In genomic region chr4:126647320-126647719, GRCh38 we compare ENCODE assay signal across 34 cellular contexts.
"Had no signal": no experiment of that assay in that cellular context is flagged by ENCODE, and none has a peak within 500 bp of the region (broad histone marks: within the 10 kb centered on the region; RNA-seq: fewer than 3 reads in every experiment).

No MANE protein-coding gene starts in this region.

- H3K36me3 ChIP-seq: adrenal gland, cardiac muscle cell, colonic mucosa, WERI-Rb-1 had no signal

- H3K4me1 ChIP-seq: adrenal gland, colonic mucosa had no signal

- H3K27ac ChIP-seq: adrenal gland, cardiac muscle cell, colonic mucosa, WERI-Rb-1 had no signal

- H3K27me3 ChIP-seq: adrenal gland, colonic mucosa had no signal

- H3K4me3 ChIP-seq: adrenal gland, cardiac muscle cell, colonic mucosa had no signal

- H3K9me3 ChIP-seq: adrenal gland, colonic mucosa had no signal

- ATAC-seq: activated CD4-positive, alpha-beta T cell treated with anti-CD3 and anti-CD28 coated beads for 36 hours; activated CD4-positive, CD25-positive, alpha-beta regulatory T cell treated with anti-CD3 and anti-CD28 coated beads, Interleukin-2, amount 50 U/mL, for 24 hours; activated CD8-positive, alpha-beta memory T cell treated with anti-CD3 and anti-CD28 coated beads, Interleukin-2, amount 10 ng/mL, durations not matched to agents 7 days and 5 days; activated CD8-positive, alpha-beta T cell treated with anti-CD3 and anti-CD28 coated beads, Interleukin-2, amount 10 ng/mL, durations not matched to agents 7 days and 5 days; activated naive CD4-positive, alpha-beta T cell treated with anti-CD3 and anti-CD28 coated beads, Interleukin-2, amount 50 U/mL, for 72 hours had no signal

- DNase-seq: activated CD4-positive, alpha-beta memory T cell treated with anti-CD3 and anti-CD28 coated beads, Interleukin-2, amount 10 ng/mL, durations not matched to agents 7 days and 5 days; activated CD4-positive, alpha-beta T cell treated with anti-CD3 and anti-CD28 coated beads for 1 hour; activated CD4-positive, alpha-beta T cell treated with anti-CD3 and anti-CD28 coated beads for 36 hours; activated CD4-positive, alpha-beta T cell treated with anti-CD3 and anti-CD28 coated beads for 48 hours; activated CD4-positive, alpha-beta T cell treated with anti-CD3 and anti-CD28 coated beads, Interleukin-2, amount 10 ng/mL, durations not matched to agents 7 days and 5 days; activated CD4-positive, alpha-beta T cell treated with anti-CD3 and anti-CD28 coated beads, Interleukin-2, amount 50 U/mL, for 48 hours; activated CD4-positive, CD25-positive, alpha-beta regulatory T cell; activated CD8-positive, alpha-beta memory T cell treated with anti-CD3 and anti-CD28 coated beads for 24 hours; activated CD8-positive, alpha-beta memory T cell treated with anti-CD3 and anti-CD28 coated beads, Interleukin-2, amount 10 ng/mL, durations not matched to agents 7 days and 5 days; activated CD8-positive, alpha-beta memory T cell treated with anti-CD3 and anti-CD28 coated beads, Interleukin-2, amount 50 U/mL, for 48 hours; activated CD8-positive, alpha-beta T cell treated with anti-CD3 and anti-CD28 coated beads, Interleukin-2, amount 10 ng/mL, durations not matched to agents 7 days and 5 days; activated effector memory CD4-positive, alpha-beta T cell treated with Interleukin-2 at 50 U/mL for 16 hours; activated gamma-delta T cell treated with Interleukin-2 at 50 U/mL for 16 hours; activated naive CD4-positive, alpha-beta T cell; activated naive CD4-positive, alpha-beta T cell treated with anti-CD3 and anti-CD28 coated beads for 36 hours; activated naive CD4-positive, alpha-beta T cell treated with anti-CD3 and anti-CD28 coated beads, Interleukin-2, amount 50 U/mL, for 16 hours; activated naive CD8-positive, alpha-beta T cell treated with anti-CD3 and anti-CD28 coated beads for 36 hours; activated T-cell treated with anti-CD3 and anti-CD28 coated beads, Interleukin-2, amount 50 U/mL, for 24 hours; activated T-cell treated with anti-CD3 and anti-CD28 coated beads, Interleukin-2, amount 50 U/mL, for 48 hours; adrenal gland; amniotic stem cell; aorta; caudate nucleus; cerebellar nuclear complex; colonic mucosa; cortex of kidney; T-helper 2 cell; T-helper 9 cell; WERI-Rb-1 had no signal

- FAIRE-seq: bronchial epithelial cell, TTC549 had no signal
